8 cellular contexts compared by ENCODE assay signal in the genomic region with DNA sequence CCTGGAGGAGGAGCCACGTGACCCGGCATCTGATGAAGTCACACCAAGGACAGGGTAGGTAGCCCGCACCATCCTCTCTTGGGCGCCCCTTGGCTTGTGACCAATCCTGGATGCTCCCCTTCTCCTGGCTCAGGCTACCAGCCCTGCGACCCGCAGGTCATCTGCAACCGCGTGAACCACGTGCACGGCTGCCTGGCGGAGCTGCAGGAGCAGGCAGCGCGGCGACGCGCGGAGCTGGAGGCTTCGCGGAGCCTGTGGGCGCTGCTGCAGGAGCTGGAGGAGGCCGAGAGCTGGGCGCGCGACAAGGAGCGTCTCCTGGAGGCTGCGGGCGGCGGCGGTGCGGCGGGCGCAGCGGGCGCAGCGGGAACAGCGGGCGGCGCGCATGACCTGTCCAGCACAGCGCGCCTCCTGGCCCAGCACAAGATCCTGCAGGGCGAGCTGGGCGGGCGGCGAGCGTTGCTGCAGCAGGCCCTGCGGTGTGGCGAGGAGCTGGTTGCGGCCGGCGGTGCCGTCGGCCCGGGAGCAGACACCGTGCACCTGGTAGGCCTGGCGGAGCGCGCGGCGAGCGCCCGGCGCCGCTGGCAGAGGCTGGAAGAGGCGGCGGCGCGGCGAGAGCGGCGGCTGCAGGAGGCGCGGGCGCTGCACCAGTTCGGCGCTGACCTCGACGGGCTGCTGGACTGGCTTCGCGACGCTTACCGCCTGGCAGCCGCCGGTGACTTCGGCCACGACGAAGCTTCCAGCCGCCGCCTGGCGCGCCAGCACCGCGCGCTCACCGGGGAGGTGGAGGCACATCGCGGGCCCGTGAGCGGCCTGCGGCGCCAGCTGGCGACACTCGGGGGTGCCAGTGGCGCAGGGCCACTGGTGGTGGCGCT. TPM values are rescaled to one million over a fixed set of nuclear protein-coding genes. Genes with fewer than 3 reads are reported as not detected.
A peak's percentile ranks its signal among the peaks of the same experiment; 100 is the strongest.
DNase-seq lines count a peak whose midpoint lies in the region; ATAC-seq, FAIRE-seq and TF ChIP-seq lines count a peak whose summit lies in the region.

No MANE protein-coding gene starts in this region.

- dilution Hi-C loops in IMR-90 (cut with HindIII; ENCODE audit: low sequenced_read_pairs, unreplicated experiment) = no loop called here

- H2BK5ac ChIP-seq in IMR-90 (ENCODE audit: low read depth, low read length, poor library complexity, severe bottlenecking) = no peak overlapping the region

- H3K27ac Mint-ChIP-seq in CD8-positive, alpha-beta T cell = no peak overlapping the region
- no peak overlapping the region for H3K27ac Mint-ChIP-seq in endodermal cell
- no peak overlapping the region for H3K27ac Mint-ChIP-seq in naive thymus-derived CD4-positive, alpha-beta T cell
- H3K27ac Mint-ChIP-seq in CD4-positive, alpha-beta memory T cell = no peak overlapping the region

- no peak for TF ChIP-seq RAD21 in IMR-90 (IDR thresholded peaks at IDR 0.05; ENCODE audit: low read length)

- 0 out of 2 replicates have a peak overlapping the region, but pooled peaks have one; percentile 1 for H3K4me2 ChIP-seq in IMR-90 (ENCODE audit: low read depth, low read length)

- no peak overlapping the region for H2AK5ac ChIP-seq in IMR-90 (ENCODE audit: low read depth, low read length)

- WGBS in IMR-90 (ENCODE audit: extremely low coverage in 2 of 2, insufficient read length in 1 of 2), 2 experiments = 5% methylated on average over 73 of the region's 105 CpGs; no CpG with 5 or more reads in 1 of the 2 experiments
- WGBS in endodermal cell (ENCODE audit: insufficient coverage in 1 of 2, insufficient read length in 1 of 2), 2 experiments = 9 to 16% methylated on average over 14 to 105 of the region's 105 CpGs

- POLR2A ChIA-PET in CD8-positive, alpha-beta T cell (lab: Charles Lee) = no interaction called here
- POLR2A ChIA-PET in IMR-90 (lab: Charles Lee; ENCODE audit: unreplicated experiment) = no interaction called here
- POLR2A ChIA-PET in naive thymus-derived CD4-positive, alpha-beta T cell (lab: Charles Lee) = no interaction called here
- POLR2A ChIA-PET in CD4-positive, alpha-beta memory T cell (lab: Charles Lee; ENCODE audit: partially characterized antibody) = no interaction called here

- no peak for FAIRE-seq in H54 (lab: Jason Lieb, UNC)

- H4K91ac ChIP-seq in IMR-90 (ENCODE audit: insufficient read depth, low read depth, low read length) = no peak overlapping the region

- peak overlapping the region; percentile 79 for H2AFZ ChIP-seq in IMR-90 (replicated peaks; ENCODE audit: low read length, poor library complexity)

- H2BK20ac ChIP-seq in IMR-90 (ENCODE audit: low read depth, low read length) = no peak overlapping the region

- H4K5ac ChIP-seq in IMR-90 (ENCODE audit: low read depth, low read length) = no peak overlapping the region

- TF ChIP-seq CTCF in CD8-positive, alpha-beta T cell (IDR thresholded peaks at IDR 0.05) = no peak
- no peak for TF ChIP-seq CTCF in IMR-90 (conservative IDR thresholded peaks at IDR 0.05; ENCODE audit: low read depth, low read length)
- TF ChIP-seq CTCF in endodermal cell (conservative IDR thresholded peaks at IDR 0.05) = no peak

- ATAC-seq in CD8-positive, alpha-beta T cell = peak; percentile 11
- ATAC-seq in IMR-90 (ENCODE audit: low read depth) (peak; percentile 83), HG02623 (IDR thresholded peaks at IDR 0.05; ENCODE audit: unreplicated experiment) (no peak)
- peak; percentile 18 for ATAC-seq in naive thymus-derived CD4-positive, alpha-beta T cell

- H3K9ac ChIP-seq in IMR-90 (ENCODE audit: low read depth, low read length) (no peak overlapping the region), endodermal cell (ENCODE audit: extremely low read depth, low read length, poor library complexity, severe bottlenecking) (no peak overlapping the region)

- no peak overlapping the region for H3K14ac ChIP-seq in IMR-90 (replicated peaks; ENCODE audit: low read depth, low read length)

- in situ Hi-C loops in IMR-90 (cut with MboI; ENCODE audit: low sequenced_read_pairs) = loop anchor here (25.0 kb wide), 2 partner anchors 200 to 375 kb away; no protein-coding TSS in a partner anchor

- H3K9me3 Mint-ChIP-seq in CD8-positive, alpha-beta T cell = no peaks in the 10 kb centered on the region
- H3K9me3 Mint-ChIP-seq in endodermal cell = peaks cover 8% of the 10 kb centered on the region
- H3K9me3 Mint-ChIP-seq in naive thymus-derived CD4-positive, alpha-beta T cell = peaks cover 0 to 2% (median 0%) of the 10 kb centered on the region in 11 donors
- H3K9me3 Mint-ChIP-seq in CD4-positive, alpha-beta memory T cell = no peaks in the 10 kb centered on the region

- H3K9me1 ChIP-seq in IMR-90 (ENCODE audit: insufficient read depth, low read length) = no peaks in the 10 kb centered on the region; the same call in 1 of the 2 replicates

- no peaks in the 10 kb centered on the region for H3K36me3 Mint-ChIP-seq in CD8-positive, alpha-beta T cell
- no peaks in the 10 kb centered on the region for H3K36me3 Mint-ChIP-seq in endodermal cell (ENCODE audit: low read depth)
- peaks cover 0 to 16% (median 0%) of the 10 kb centered on the region in 5 donors for H3K36me3 Mint-ChIP-seq in naive thymus-derived CD4-positive, alpha-beta T cell
- no peaks in the 10 kb centered on the region for H3K36me3 Mint-ChIP-seq in CD4-positive, alpha-beta memory T cell

- BruUV-seq in IMR-90 (replicated peaks; lab: Mats Ljungman, UMichigan) = no TSS peak

- TF ChIP-seq POLR2A in IMR-90 (IDR thresholded peaks at IDR 0.05; ENCODE audit: low read depth, low read length) (no peak), H54 (IDR thresholded peaks at IDR 0.05; ENCODE audit: low read depth, low read length) (no peak)

- no peak overlapping the region for H3K4me3 ChIP-seq in CD8-positive, alpha-beta T cell (ENCODE audit: low read depth, low read length)
- H3K4me3 ChIP-seq in IMR-90 (ENCODE audit: insufficient read depth, low read depth, low read length) = no peak overlapping the region
- H3K4me3 ChIP-seq in endodermal cell (ENCODE audit: low read length) = peak overlapping the region; percentile 49
- no peak overlapping the region for H3K4me3 ChIP-seq in naive thymus-derived CD4-positive, alpha-beta T cell (ENCODE audit: low read length)
- H3K4me3 ChIP-seq in CD4-positive, alpha-beta memory T cell (ENCODE audit: low read length in 2 of 2) = no peak overlapping the region

- no peaks in the 10 kb centered on the region for H3K4me1 ChIP-seq in CD8-positive, alpha-beta T cell (ENCODE audit: insufficient read depth, low read length)
- H3K4me1 ChIP-seq in IMR-90 (ENCODE audit: control insufficient read depth, insufficient read depth, low read length) = no peaks in the 10 kb centered on the region
- H3K4me1 ChIP-seq in endodermal cell (ENCODE audit: control insufficient read depth, insufficient read depth, low read length) = no peaks in the 10 kb centered on the region
- H3K4me1 ChIP-seq in naive thymus-derived CD4-positive, alpha-beta T cell (ENCODE audit: control insufficient read depth in 2 of 2, insufficient read depth in 2 of 2, low read length in 2 of 2) = no peaks in the 10 kb centered on the region
- peaks cover 8% of the 10 kb centered on the region for H3K4me1 ChIP-seq in CD4-positive, alpha-beta memory T cell (ENCODE audit: insufficient read depth, low read length)

- no peak overlapping the region for H3K4me3 Mint-ChIP-seq in CD8-positive, alpha-beta T cell
- peak overlapping the region; percentile 6 for H3K4me3 Mint-ChIP-seq in endodermal cell
- H3K4me3 Mint-ChIP-seq in naive thymus-derived CD4-positive, alpha-beta T cell = peak overlapping the region in 8 of 10 donors; percentile 15 to 73 (median 44)
- peak overlapping the region in 1 of 8 donors; percentile 68 for H3K4me3 Mint-ChIP-seq in CD4-positive, alpha-beta memory T cell

- H2BK15ac ChIP-seq in IMR-90 (ENCODE audit: low read depth, low read length) = no peak overlapping the region

- H3K9me3 ChIP-seq in CD8-positive, alpha-beta T cell (ENCODE audit: low read length) = no peaks in the 10 kb centered on the region
- no peaks in the 10 kb centered on the region for H3K9me3 ChIP-seq in IMR-90 (ENCODE audit: control insufficient read depth, insufficient read depth, low read length)
- H3K9me3 ChIP-seq in endodermal cell (ENCODE audit: control insufficient read depth, low read length) = no peaks in the 10 kb centered on the region
- no peaks in the 10 kb centered on the region for H3K9me3 ChIP-seq in naive thymus-derived CD4-positive, alpha-beta T cell (ENCODE audit: control insufficient read depth in 2 of 3, low read length in 3 of 3)
- H3K9me3 ChIP-seq in CD4-positive, alpha-beta memory T cell (ENCODE audit: control insufficient read depth in 1 of 2, low read length in 2 of 2) = no peaks in the 10 kb centered on the region

- no peak overlapping the region for H4K8ac ChIP-seq in IMR-90 (ENCODE audit: low read depth in 2 of 2, low read length in 2 of 2)

- no peaks in the 10 kb centered on the region for H3K79me1 ChIP-seq in IMR-90 (ENCODE audit: low read depth in 1 of 2, low read length in 2 of 2)

- H3K36me3 ChIP-seq in CD8-positive, alpha-beta T cell (ENCODE audit: insufficient read depth, low read length) = no peaks in the 10 kb centered on the region
- H3K36me3 ChIP-seq in IMR-90 (ENCODE audit: control insufficient read depth, insufficient read depth, low read length) (no peaks in the 10 kb centered on the region), endodermal cell (ENCODE audit: control insufficient read depth, insufficient read depth, low read length) (no peaks in the 10 kb centered on the region)
- no peaks in the 10 kb centered on the region for H3K36me3 ChIP-seq in naive thymus-derived CD4-positive, alpha-beta T cell (ENCODE audit: control insufficient read depth in 2 of 3, insufficient read depth in 3 of 3, low read length in 3 of 3)
- no peaks in the 10 kb centered on the region for H3K36me3 ChIP-seq in CD4-positive, alpha-beta memory T cell (ENCODE audit: insufficient read depth, low read length)

- H3K18ac ChIP-seq in IMR-90 (ENCODE audit: low read depth, low read length) = no peak overlapping the region

- CTCF ChIA-PET in CD8-positive, alpha-beta T cell (lab: Charles Lee) = no interaction called here
- CTCF ChIA-PET in IMR-90 (lab: Yijun Ruan, JAX) = interaction anchor here (1.0 kb wide), 1 partner anchor 37 kb away, joined by 8 read pairs; no protein-coding TSS in a partner anchor
- CTCF ChIA-PET in naive thymus-derived CD4-positive, alpha-beta T cell (lab: Charles Lee) = no interaction called here
- CTCF ChIA-PET in CD4-positive, alpha-beta memory T cell (lab: Charles Lee; ENCODE audit: partially characterized antibody) = no interaction called here

- intact Hi-C loops in CD8-positive, alpha-beta T cell (cut with DNase I, micrococcal nuclease) = no loop called here
- intact Hi-C loops in IMR-90 (cut with micrococcal nuclease) = no loop called here
- intact Hi-C loops in naive thymus-derived CD4-positive, alpha-beta T cell (cut with micrococcal nuclease) = no loop called here
- intact Hi-C loops in CD4-positive, alpha-beta memory T cell (cut with micrococcal nuclease) = no loop called here

- H3K27me3 Mint-ChIP-seq in CD8-positive, alpha-beta T cell (ENCODE audit: low read depth) = peaks cover 52% of the 10 kb centered on the region
- H3K27me3 Mint-ChIP-seq in endodermal cell (ENCODE audit: insufficient read depth) = peaks cover 87% of the 10 kb centered on the region
- H3K27me3 Mint-ChIP-seq in naive thymus-derived CD4-positive, alpha-beta T cell = peaks cover 29 to 53% (median 51%) of the 10 kb centered on the region in 5 donors
- peaks cover 39 to 47% of the 10 kb centered on the region in 2 donors for H3K27me3 Mint-ChIP-seq in CD4-positive, alpha-beta memory T cell

- H3K56ac ChIP-seq in IMR-90 (ENCODE audit: extremely low read depth, insufficient read depth, low read length) = no peak overlapping the region

- H3K27me3 ChIP-seq in CD8-positive, alpha-beta T cell (ENCODE audit: insufficient read depth, low read length) = peaks cover 7% of the 10 kb centered on the region
- peaks cover 49% of the 10 kb centered on the region for H3K27me3 ChIP-seq in IMR-90 (ENCODE audit: control insufficient read depth, insufficient read depth, low read length)
- peaks cover 91% of the 10 kb centered on the region for H3K27me3 ChIP-seq in endodermal cell (ENCODE audit: control insufficient read depth, insufficient read depth, low read length, poor library complexity, severe bottlenecking)
- no peaks in the 10 kb centered on the region for H3K27me3 ChIP-seq in naive thymus-derived CD4-positive, alpha-beta T cell (ENCODE audit: control insufficient read depth in 2 of 2, insufficient read depth in 2 of 2, low read length in 2 of 2)
- H3K27me3 ChIP-seq in CD4-positive, alpha-beta memory T cell (ENCODE audit: insufficient read depth, low read length) = peaks cover 12% of the 10 kb centered on the region

- H2BK120ac ChIP-seq in IMR-90 (ENCODE audit: low read depth, low read length) = no peak overlapping the region

- no peak for DNase-seq in CD8-positive, alpha-beta T cell
- DNase-seq in IMR-90 = peak; percentile 11
- peak; percentile 84 for DNase-seq in endodermal cell
- DNase-seq in naive thymus-derived CD4-positive, alpha-beta T cell = no peak
- DNase-seq in CD4-positive, alpha-beta memory T cell = no peak
- DNase-seq in H54 (ENCODE audit: insufficient read length, low spot score) = no peak
- no peak for DNase-seq in HuH-7.5 (ENCODE audit: low spot score)

- no peak overlapping the region for H2AK9ac ChIP-seq in IMR-90 (replicated peaks; ENCODE audit: low read depth, low read length, poor library complexity)

- no peak overlapping the region for H3K23ac ChIP-seq in IMR-90 (ENCODE audit: low read depth, low read length)

- peaks cover 5% of the 10 kb centered on the region for H3K4me1 Mint-ChIP-seq in CD8-positive, alpha-beta T cell (ENCODE audit: low read depth)
- no peaks in the 10 kb centered on the region for H3K4me1 Mint-ChIP-seq in endodermal cell
- peaks cover 3 to 15% (median 13%) of the 10 kb centered on the region in 7 donors for H3K4me1 Mint-ChIP-seq in naive thymus-derived CD4-positive, alpha-beta T cell
- H3K4me1 Mint-ChIP-seq in CD4-positive, alpha-beta memory T cell = peaks cover 0 to 15% (median 6%) of the 10 kb centered on the region in 4 donors

- H3K27ac ChIP-seq in CD8-positive, alpha-beta T cell (ENCODE audit: low read depth, low read length) = no peak overlapping the region
- H3K27ac ChIP-seq in IMR-90 (ENCODE audit: insufficient read depth, low read length) (no peak overlapping the region), endodermal cell (ENCODE audit: low read depth, low read length) (no peak overlapping the region)
- H3K27ac ChIP-seq in naive thymus-derived CD4-positive, alpha-beta T cell (ENCODE audit: low read depth, low read length) = no peak overlapping the region
- H3K27ac ChIP-seq in CD4-positive, alpha-beta memory T cell (ENCODE audit: low read depth, low read length) = no peak overlapping the region

- no peaks in the 10 kb centered on the region for H4K20me1 ChIP-seq in IMR-90 (ENCODE audit: insufficient read depth, low read length)

- no peak overlapping the region for H3K4ac ChIP-seq in IMR-90 (ENCODE audit: low read depth, low read length)

RNA-seq across cellular contexts. Expression of gene SPTBN4, which starts 45.9 kb away (rescaled TPM):
- 1 to 10 TPM in 1 of 2 experiments, under 1 TPM in 1; 0.75 to 1.3 TPM for total RNA-seq in CD8-positive, alpha-beta T cell
- 0.72 and 0.83 TPM in 2 replicates for total RNA-seq in IMR-90 (2012; rRNA removed)
- 0.59 and 0.91 TPM in 2 replicates for polyA plus RNA-seq in IMR-90 (2012; rRNA removed)
- polyA plus RNA-seq in IMR-90 (2012; cell fraction: cytosol; rRNA removed) = 0.50 and 1.9 TPM in 2 replicates
- 2.4 and 2.6 TPM in 2 replicates for polyA plus RNA-seq in IMR-90 (2012; cell fraction: nucleus; rRNA removed; ENCODE audit: low replicate concordance)
- total RNA-seq in endodermal cell = 1 to 10 TPM in 1 of 2 donors, under 1 TPM in 1; 0.79 to 2.0 TPM
- polyA plus RNA-seq in endodermal cell (2013, experiment 1 of 2) = 1.8 TPM
- 1.9 TPM for polyA plus RNA-seq in endodermal cell (2013, experiment 2 of 2)
- 1 to 10 TPM in 1 of 5 experiments, under 1 TPM in 4; 0.27 to 1.5 (median 0.80) TPM for total RNA-seq in naive thymus-derived CD4-positive, alpha-beta T cell
- polyA plus RNA-seq in naive thymus-derived CD4-positive, alpha-beta T cell = under 1 TPM in 1 of 2 donors, not detected in 1; 0.20 TPM
- under 1 TPM; 0.17 to 0.30 TPM for total RNA-seq in CD4-positive, alpha-beta memory T cell
- under 1 TPM in 1 of 2 donors, not detected in 1; 0.02 TPM for polyA plus RNA-seq in CD4-positive, alpha-beta memory T cell

RNA-seq across cellular contexts. Expression of gene BLVRB, which starts 47.2 kb away (rescaled TPM):
- total RNA-seq in CD8-positive, alpha-beta T cell = 1 to 10 TPM; 5.1 to 6.4 TPM
- total RNA-seq in IMR-90 (2012; rRNA removed) (65.2 and 67.5 TPM in 2 replicates), endodermal cell (10 to 100 TPM; 24.7 to 41.0 TPM)
- 102 and 113 TPM in 2 replicates for polyA plus RNA-seq in IMR-90 (2012; rRNA removed)
- 102 and 191 TPM in 2 replicates for polyA plus RNA-seq in IMR-90 (2012; cell fraction: cytosol; rRNA removed)
- polyA plus RNA-seq in IMR-90 (2012; cell fraction: nucleus; rRNA removed; ENCODE audit: low replicate concordance) = 34.9 and 86.3 TPM in 2 replicates
- 18.1 TPM for polyA plus RNA-seq in endodermal cell (2013, experiment 1 of 2)
- 18.8 TPM for polyA plus RNA-seq in endodermal cell (2013, experiment 2 of 2)
- 10 to 100 TPM; 11.0 to 42.2 (median 13.3) TPM for total RNA-seq in naive thymus-derived CD4-positive, alpha-beta T cell
- polyA plus RNA-seq in naive thymus-derived CD4-positive, alpha-beta T cell = 10 to 100 TPM; 27.6 TPM
- 10 to 100 TPM; 12.3 to 16.3 TPM for total RNA-seq in CD4-positive, alpha-beta memory T cell
- polyA plus RNA-seq in CD4-positive, alpha-beta memory T cell = 10 to 100 TPM; 25.4 to 34.6 TPM

Comparison
In these comparisons a context has a peak if more than half of its experiments do, and no peak if none do; other contexts are left out.
1. DNase-seq: peak in IMR-90 (single experiment) and endodermal cell (single experiment); none in CD8-positive, alpha-beta T cell (0 of 7), naive thymus-derived CD4-positive, alpha-beta T cell (0 of 9), CD4-positive, alpha-beta memory T cell (0 of 5), H54 (single experiment) and HuH-7.5 (single experiment).